8 cellular contexts compared by ENCODE assay signal in the genomic region with DNA sequence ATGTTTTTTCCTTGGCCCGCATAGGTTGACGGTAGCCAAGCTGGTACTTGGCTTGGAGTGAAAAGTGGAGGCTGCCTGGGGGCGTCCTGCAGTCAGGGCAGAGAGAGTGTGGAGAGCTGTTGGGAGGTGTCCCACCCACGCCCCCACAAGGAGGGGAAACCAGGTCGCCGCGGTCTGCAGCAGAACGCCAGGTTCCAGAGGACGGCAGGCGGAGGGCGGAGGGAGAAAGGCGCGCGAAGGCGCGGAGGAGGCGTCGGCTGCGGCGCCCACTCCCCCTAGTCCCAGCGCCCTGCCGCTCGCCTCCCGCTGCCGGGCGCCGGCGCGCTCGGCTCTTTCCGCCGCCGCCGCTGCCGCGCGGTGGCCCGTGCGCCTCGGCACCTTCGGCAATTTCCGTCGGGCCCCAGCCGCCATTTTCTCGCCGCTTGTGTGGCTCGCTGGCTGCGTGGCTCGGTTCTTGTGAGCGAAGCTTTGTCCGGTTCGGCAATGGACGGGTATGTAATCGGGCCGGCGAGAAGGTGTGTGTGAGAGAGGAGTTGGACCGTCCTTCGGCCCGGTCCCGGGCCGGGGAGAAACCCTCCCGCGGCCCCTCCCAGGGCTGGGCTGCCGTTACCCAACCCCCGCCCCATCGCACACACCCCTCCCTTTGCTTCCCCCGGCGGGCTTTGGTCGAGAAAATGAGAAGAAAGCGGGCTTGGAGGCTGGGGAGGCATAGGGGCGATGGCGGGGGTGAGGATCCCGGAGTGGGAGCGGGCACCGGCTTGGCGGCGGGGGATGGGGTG. TPM values are rescaled to one million over a fixed set of nuclear protein-coding genes. Genes with fewer than 3 reads are reported as not detected.
DNase-seq lines count a peak whose midpoint lies in the region.

A gene with protein sequence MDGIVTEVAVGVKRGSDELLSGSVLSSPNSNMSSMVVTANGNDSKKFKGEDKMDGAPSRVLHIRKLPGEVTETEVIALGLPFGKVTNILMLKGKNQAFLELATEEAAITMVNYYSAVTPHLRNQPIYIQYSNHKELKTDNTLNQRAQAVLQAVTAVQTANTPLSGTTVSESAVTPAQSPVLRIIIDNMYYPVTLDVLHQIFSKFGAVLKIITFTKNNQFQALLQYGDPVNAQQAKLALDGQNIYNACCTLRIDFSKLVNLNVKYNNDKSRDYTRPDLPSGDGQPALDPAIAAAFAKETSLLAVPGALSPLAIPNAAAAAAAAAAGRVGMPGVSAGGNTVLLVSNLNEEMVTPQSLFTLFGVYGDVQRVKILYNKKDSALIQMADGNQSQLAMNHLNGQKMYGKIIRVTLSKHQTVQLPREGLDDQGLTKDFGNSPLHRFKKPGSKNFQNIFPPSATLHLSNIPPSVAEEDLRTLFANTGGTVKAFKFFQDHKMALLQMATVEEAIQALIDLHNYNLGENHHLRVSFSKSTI (plus strand): TSS at position 403 of the 779 bp plus-strand sequence. CDS start 81 bp downstream, at position 484.

- CTCF ChIA-PET in activated naive CD4-positive, alpha-beta T cell treated with anti-CD3 and anti-CD28 coated beads for 36 hours (lab: Charles Lee), result no interaction called here

- peak within 1 kb of the TSS; percentile 92 for H3K27ac Mint-ChIP-seq in activated naive CD4-positive, alpha-beta T cell treated with anti-CD3 and anti-CD28 coated beads for 36 hours

- peaks cover 23% of the 10 kb centered on the region for H3K4me1 Mint-ChIP-seq in activated naive CD4-positive, alpha-beta T cell treated with anti-CD3 and anti-CD28 coated beads for 36 hours (ENCODE audit: low read depth)

- H3K4me3 Mint-ChIP-seq in activated naive CD4-positive, alpha-beta T cell treated with anti-CD3 and anti-CD28 coated beads for 36 hours, result peak within 1 kb of the TSS; percentile 93

- intact Hi-C loops in activated naive CD4-positive, alpha-beta T cell treated with anti-CD3 and anti-CD28 coated beads for 36 hours (cut with micrococcal nuclease), result loop anchor here (1.0 to 5.0 kb wide), 5 partner anchors 359 to 1648 kb away; a partner anchor contains a TSS

- in situ Hi-C loops in HAP-1 (cut with MboI; ENCODE audit: low sequenced_read_pairs), result no loop called here

- no peaks in the 10 kb centered on the region for H3K9me3 ChIP-seq in HAP-1

- H3K36me3 ChIP-seq in HAP-1 (replicated peaks), result peaks cover 23% of the 10 kb centered on the region

- H3K4me3 ChIP-seq in HAP-1, result peak within 1 kb of the TSS; percentile 91

- no peaks in the 10 kb centered on the region for H3K27me3 Mint-ChIP-seq in activated naive CD4-positive, alpha-beta T cell treated with anti-CD3 and anti-CD28 coated beads for 36 hours (ENCODE audit: low read depth)

- peaks cover 16% of the 10 kb centered on the region for H3K4me1 ChIP-seq in HAP-1

- no peaks in the 10 kb centered on the region for H3K9me3 Mint-ChIP-seq in activated naive CD4-positive, alpha-beta T cell treated with anti-CD3 and anti-CD28 coated beads for 36 hours

- peaks cover 23% of the 10 kb centered on the region for H3K36me3 Mint-ChIP-seq in activated naive CD4-positive, alpha-beta T cell treated with anti-CD3 and anti-CD28 coated beads for 36 hours (ENCODE audit: low read depth)

- H3K27me3 ChIP-seq in HAP-1 (ENCODE audit: low read depth), result no peaks in the 10 kb centered on the region

- DNase-seq in GM03348 (ENCODE audit: low spot score), result peak; percentile 96
- peak; percentile 78 to 86 for DNase-seq in HAP-1 (ENCODE audit: low spot score in 2 of 2)
- DNase-seq in M059J (ENCODE audit: low read depth), result peak; percentile 80
- peak; percentile 79 for DNase-seq in SK-N-DZ (ENCODE audit: low spot score)
- DNase-seq in activated naive CD4-positive, alpha-beta T cell treated with anti-CD3 and anti-CD28 coated beads for 36 hours, result peak; percentile 83
- peak; percentile 86 for DNase-seq in germinal center (ENCODE audit: low spot score)
- peak in 55 of 56 donors; percentile 9 to 98 (median 85) for DNase-seq in nucleus accumbens (lab: John Stamatoyannopoulos, UW)
- DNase-seq in superior temporal gyrus (ENCODE audit: extremely low spot score), result peak; percentile 90

RNA-seq across cellular contexts. Expression of the gene that starts here (rescaled TPM):
- 9.4 and 17.1 TPM in 2 replicates for total RNA-seq in M059J (2014; rRNA removed; shearing (Covaris generic))
- 49.2 and 75.8 TPM in 2 replicates for polyA plus RNA-seq in SK-N-DZ (2014; cell fraction: cytosol; rRNA removed)
- 186 and 312 TPM in 2 replicates for polyA plus RNA-seq in SK-N-DZ (2014; cell fraction: nucleus; rRNA removed)
- total RNA-seq in activated naive CD4-positive, alpha-beta T cell treated with anti-CD3 and anti-CD28 coated beads for 36 hours, result 10 to 100 TPM; 12.6 to 13.1 TPM

Comparison
In these comparisons a context has a peak if more than half of its experiments do, and no peak if none do; other contexts are left out.
1. Peak in every context shown above with its lines: DNase-seq and H3K4me3 ChIP-seq.